Comparison of ENCODE assay signal across 14 cellular contexts in genomic region chr10:110612073-110612472, GRCh38.
DNase-seq lines count a peak whose midpoint lies in the region; ATAC-seq and TF ChIP-seq lines count a peak whose summit lies in the region.
"Had no signal": no experiment of that assay in that cellular context is flagged by ENCODE, and none has a peak within 500 bp of the region (broad histone marks: within the 10 kb centered on the region; RNA-seq: fewer than 3 reads in every experiment).

No MANE protein-coding gene starts in this region.

- no peak overlapping the region for H2AFZ ChIP-seq in OCI-LY3 (ENCODE audit: low read depth, low read length)

- no peak overlapping the region for H3K4me3 ChIP-seq in OCI-LY3 (ENCODE audit: low read length)

- peaks cover 50% of the 10 kb centered on the region for H3K4me1 Mint-ChIP-seq in activated T-cell treated with anti-CD3 and anti-CD28 coated beads, Interleukin-2, amount 50 U/mL, for 24 hours (ENCODE audit: low read depth)
- peaks cover 66% of the 10 kb centered on the region for H3K4me1 Mint-ChIP-seq in stimulated activated naive CD8-positive, alpha-beta T cell treated with anti-CD3 and anti-CD28 coated beads, Interleukin-15, Interleukin-2, amounts not matched to agents 100 ng/mL and 50 ng/mL, for 24 hours (ENCODE audit: low read depth)

- H3K4me2 ChIP-seq in OCI-LY3 (ENCODE audit: low read length), result peak overlapping the region; percentile 32

- peaks cover 5% of the 10 kb centered on the region; the same call in 1 of the 2 replicates for H3K9me3 ChIP-seq in OCI-LY3 (ENCODE audit: insufficient read depth, low read length)

- H3K4me3 Mint-ChIP-seq in activated T-cell treated with anti-CD3 and anti-CD28 coated beads, Interleukin-2, amount 50 U/mL, for 24 hours, result no peak overlapping the region
- no peak overlapping the region for H3K4me3 Mint-ChIP-seq in stimulated activated naive CD8-positive, alpha-beta T cell treated with anti-CD3 and anti-CD28 coated beads, Interleukin-15, Interleukin-2, amounts not matched to agents 100 ng/mL and 50 ng/mL, for 24 hours
- H3K4me3 Mint-ChIP-seq: T-helper 17 cell had no signal

- H3K9ac ChIP-seq in OCI-LY3 (ENCODE audit: low read length), result no peak overlapping the region

- no peak for DNase-seq in activated T-cell treated with anti-CD3 and anti-CD28 coated beads, Interleukin-2, amount 50 U/mL, for 24 hours
- DNase-seq in activated T-cell treated with anti-CD3 and anti-CD28 coated beads, Interleukin-2, amount 50 U/mL, for 1 hour, result no peak
- DNase-seq in activated CD4-positive, alpha-beta T cell treated with anti-CD3 and anti-CD28 coated beads for 1 hour, result no peak
- DNase-seq in activated CD4-positive, CD25-positive, alpha-beta regulatory T cell treated with anti-CD3 and anti-CD28 coated beads, Interleukin-2, amount 50 U/mL, for 72 hours, result no peak
- no peak for DNase-seq in germinal center (ENCODE audit: low spot score)
- DNase-seq: aorta; NCI-H1048; NCI-H2227 treated with DMSO at 0.1 percent for 48 hours; stimulated activated CD4-positive, alpha-beta T cell treated with anti-CD3 and anti-CD28 coated beads, Interleukin-12 subunit alpha, Interleukin-12 subunit beta, amount 100 ng/mL, for 4 hours; T-helper 17 cell had no signal

- H3K27ac Mint-ChIP-seq in activated T-cell treated with anti-CD3 and anti-CD28 coated beads, Interleukin-2, amount 50 U/mL, for 24 hours, result peak overlapping the region; percentile 19
- peak overlapping the region; percentile 79 for H3K27ac Mint-ChIP-seq in stimulated activated naive CD8-positive, alpha-beta T cell treated with anti-CD3 and anti-CD28 coated beads, Interleukin-15, Interleukin-2, amounts not matched to agents 100 ng/mL and 50 ng/mL, for 24 hours
- H3K27ac Mint-ChIP-seq: T-helper 17 cell had no signal

- peaks cover 20% of the 10 kb centered on the region for H3K36me3 Mint-ChIP-seq in activated T-cell treated with anti-CD3 and anti-CD28 coated beads, Interleukin-2, amount 50 U/mL, for 24 hours (ENCODE audit: low read depth)
- H3K36me3 Mint-ChIP-seq in stimulated activated naive CD8-positive, alpha-beta T cell treated with anti-CD3 and anti-CD28 coated beads, Interleukin-15, Interleukin-2, amounts not matched to agents 100 ng/mL and 50 ng/mL, for 24 hours (ENCODE audit: low read depth), result no peaks in the 10 kb centered on the region

- ATAC-seq in HG02798 (IDR thresholded peaks at IDR 0.05; ENCODE audit: poor library complexity, unreplicated experiment), result peak; percentile 32
- ATAC-seq: esophagus mucosa, T-helper 17 cell had no signal

- peaks cover 30% of the 10 kb centered on the region for H3K4me1 ChIP-seq in OCI-LY3 (ENCODE audit: low read length)

- H3K9me3 Mint-ChIP-seq in activated T-cell treated with anti-CD3 and anti-CD28 coated beads, Interleukin-2, amount 50 U/mL, for 24 hours, result no peaks in the 10 kb centered on the region
- no peaks in the 10 kb centered on the region for H3K9me3 Mint-ChIP-seq in stimulated activated naive CD8-positive, alpha-beta T cell treated with anti-CD3 and anti-CD28 coated beads, Interleukin-15, Interleukin-2, amounts not matched to agents 100 ng/mL and 50 ng/mL, for 24 hours

- peaks cover 6% of the 10 kb centered on the region for H3K36me3 ChIP-seq in OCI-LY3 (replicated peaks; ENCODE audit: low read depth, low read length)

- H3K27ac ChIP-seq in OCI-LY3 (ENCODE audit: low read length), result peak overlapping the region; percentile 51

- no peaks in the 10 kb centered on the region for H3K79me2 ChIP-seq in OCI-LY3 (ENCODE audit: low read length)

- H3K27me3 Mint-ChIP-seq in activated T-cell treated with anti-CD3 and anti-CD28 coated beads, Interleukin-2, amount 50 U/mL, for 24 hours, result no peaks in the 10 kb centered on the region
- peaks cover 4% of the 10 kb centered on the region for H3K27me3 Mint-ChIP-seq in stimulated activated naive CD8-positive, alpha-beta T cell treated with anti-CD3 and anti-CD28 coated beads, Interleukin-15, Interleukin-2, amounts not matched to agents 100 ng/mL and 50 ng/mL, for 24 hours

- no peaks in the 10 kb centered on the region for H4K20me1 ChIP-seq in OCI-LY3 (ENCODE audit: insufficient read depth, low read length)

- TF ChIP-seq CTCF in OCI-LY3 (IDR thresholded peaks at IDR 0.05; ENCODE audit: low read depth, low read length), result no peak

- H3K27me3 ChIP-seq in OCI-LY3 (ENCODE audit: low read depth, low read length), result no peaks in the 10 kb centered on the region
